Comparison of ENCODE assay signal across 21 cellular contexts in genomic region chr11:20688761-20689160, GRCh38.
"Had no signal": no experiment of that assay in that cellular context is flagged by ENCODE, and none has a peak within 500 bp of the region (broad histone marks: within the 10 kb centered on the region; RNA-seq: fewer than 3 reads in every experiment).

No MANE protein-coding gene starts in this region.

- ATAC-seq: activated CD8-positive, alpha-beta memory T cell treated with anti-CD3 and anti-CD28 coated beads, Interleukin-2, amount 10 ng/mL, durations not matched to agents 7 days and 5 days; body of pancreas; K562 had no signal

- DNase-seq: activated B cell treated with CpG ODN at 0.5 μM for 24 hours; activated CD4-positive, alpha-beta T cell treated with anti-CD3 and anti-CD28 coated beads for 1 hour; activated CD4-positive, alpha-beta T cell treated with anti-CD3 and anti-CD28 coated beads, Interleukin-2, amount 10 ng/mL, durations not matched to agents 24 days and 14 days; activated CD4-positive, alpha-beta T cell treated with anti-CD3 and anti-CD28 coated beads, Interleukin-2, amount 50 U/mL, for 48 hours; activated CD8-positive, alpha-beta memory T cell treated with anti-CD3 and anti-CD28 coated beads, Interleukin-2, amount 10 ng/mL, durations not matched to agents 7 days and 5 days; activated effector memory CD4-positive, alpha-beta T cell treated with Interleukin-2 at 50 U/mL for 16 hours; activated naive CD4-positive, alpha-beta T cell; activated T-cell treated with anti-CD3 and anti-CD28 coated beads, Interleukin-2, amount 50 U/mL, for 24 hours; amniotic stem cell; body of pancreas; central memory CD4-positive, alpha-beta T cell; Karpas-422; MM.1S; NCI-H1105; NCI-H1436 treated with DMSO at 0.1 percent for 48 hours; NCI-H2171; NCI-H2227 treated with DMSO at 0.1 percent for 48 hours; NCI-H510A; SHP77; T-helper 9 cell had no signal
